ENCODE assay signal across 19 cellular contexts in the genomic region with DNA sequence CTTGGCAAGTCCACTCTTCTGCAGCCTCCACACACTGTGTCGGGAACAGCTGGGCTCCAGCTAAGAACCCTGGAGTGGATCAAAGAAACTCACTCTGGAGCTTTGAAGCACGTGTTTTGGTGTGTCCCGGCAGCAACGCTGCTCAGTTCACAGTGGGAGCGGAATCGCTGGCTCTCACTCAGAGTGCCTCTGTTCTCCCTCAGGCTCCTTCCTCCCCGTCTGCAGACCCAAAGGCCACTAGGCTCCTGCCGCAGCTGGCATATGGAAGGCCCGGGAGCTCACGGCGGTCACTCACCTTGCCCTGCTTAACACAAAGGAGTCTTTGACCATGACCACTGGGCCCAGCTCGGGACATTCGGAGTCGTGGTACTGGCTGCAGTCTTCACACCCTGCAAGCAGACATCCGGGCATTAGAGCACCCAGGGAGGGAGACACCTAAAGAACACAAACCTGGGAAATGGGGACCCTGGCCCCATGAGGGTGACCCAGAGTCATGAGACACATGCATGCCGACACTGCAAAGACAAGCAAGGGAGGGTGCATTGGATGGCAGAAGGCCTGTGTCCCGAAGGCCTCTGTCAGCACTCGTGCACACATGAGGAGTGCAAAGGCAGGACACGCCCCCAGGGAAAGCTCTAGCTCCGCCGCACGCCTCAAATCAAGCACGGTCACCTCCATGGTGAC.
"Had no signal": no experiment of that assay in that cellular context is flagged by ENCODE, and none has a peak within 500 bp of the region (broad histone marks: within the 10 kb centered on the region; RNA-seq: fewer than 3 reads in every experiment).

No MANE protein-coding gene starts in this region.

- H2AFZ ChIP-seq: hepatocyte, neural progenitor cell had no signal

- H3K36me3 ChIP-seq: neural progenitor cell, ovary, prostate gland had no signal

- H3K4me3 ChIP-seq: heart right ventricle, hepatocyte, left ventricle myocardium inferior, neural progenitor cell, ovary, prostate gland, skin epidermis, suprapubic skin, tibial nerve, vagina had no signal

- H3K27ac ChIP-seq: heart right ventricle, hepatocyte, left ventricle myocardium inferior, neural progenitor cell, ovary, prostate gland, skin epidermis, suprapubic skin, tibial nerve, vagina had no signal

- H3K4me1 ChIP-seq: left ventricle myocardium inferior, neural progenitor cell, prostate gland, suprapubic skin had no signal

- ATAC-seq: heart right ventricle; naive thymus-derived CD8-positive, alpha-beta T cell; right cardiac atrium; sciatic nerve; stimulated activated effector memory CD8-positive, alpha-beta T cell treated with anti-CD3 and anti-CD28 coated beads, Interleukin-12 subunit alpha, Interleukin-12 subunit beta, amount 100 ng/mL, for 72 hours had no signal

- H3K9ac ChIP-seq: neural progenitor cell had no signal

- DNase-seq: heart right ventricle; islet precursor cell; left ventricle myocardium inferior; naive thymus-derived CD8-positive, alpha-beta T cell; nephron progenitor cell; ovary; retina; right cardiac atrium; stimulated activated CD4-positive, alpha-beta T cell treated with anti-CD3 and anti-CD28 coated beads, Interleukin-4, amount 100 ng/mL, for 24 hours; stimulated activated naive CD4-positive, alpha-beta T cell had no signal

- H3K27me3 ChIP-seq: heart right ventricle, hepatocyte, neural progenitor cell, ovary, suprapubic skin, tibial nerve, vagina had no signal

- H3K4me2 ChIP-seq: hepatocyte, neural progenitor cell had no signal

- H3K9me3 ChIP-seq: heart right ventricle, left ventricle myocardium inferior, ovary, prostate gland, suprapubic skin, tibial nerve, vagina had no signal
